8 cellular contexts compared by ENCODE assay signal in the genomic region with DNA sequence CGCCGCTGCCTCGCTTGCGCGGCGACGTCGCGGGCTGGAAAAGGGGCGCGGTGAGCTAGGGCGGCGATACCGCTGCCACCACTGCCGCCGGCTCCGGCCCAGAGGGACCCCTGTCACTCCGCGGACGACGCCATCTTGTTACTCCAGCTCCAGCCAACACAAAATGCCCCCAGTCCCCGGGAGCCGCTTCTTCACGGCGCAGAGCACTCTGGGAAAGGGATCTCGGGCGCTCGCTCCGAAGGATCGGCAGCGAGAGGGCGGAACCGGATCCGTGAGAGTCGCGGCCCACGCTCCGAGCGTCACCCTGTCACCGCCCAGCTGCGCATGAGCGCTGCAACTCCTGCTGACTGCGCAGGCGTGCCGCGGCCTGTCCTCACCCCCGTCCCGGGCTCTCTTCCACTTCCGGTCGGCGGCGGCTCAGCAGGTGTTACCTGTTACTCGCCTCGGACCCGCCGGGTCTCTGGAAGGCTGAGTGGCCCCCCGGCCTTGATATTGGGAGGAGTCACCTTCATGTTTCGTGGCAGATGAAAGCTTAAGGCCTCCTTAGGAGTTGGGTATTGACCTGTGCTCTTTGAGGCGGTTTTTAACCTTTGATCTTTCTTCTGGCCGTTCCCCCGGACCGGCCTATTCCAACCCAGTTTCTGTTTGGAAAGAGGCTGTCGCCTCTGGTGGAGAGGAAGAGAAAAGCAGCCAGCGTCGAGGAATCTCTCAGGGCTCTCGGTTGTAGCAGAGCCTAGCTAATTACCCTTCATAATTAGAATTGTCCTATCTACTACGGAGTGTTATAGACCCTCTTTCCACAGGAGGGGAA. TPM values are rescaled to one million over a fixed set of nuclear protein-coding genes. Genes with fewer than 3 reads are reported as not detected.
DNase-seq lines count a peak whose midpoint lies in the region; TF ChIP-seq lines count a peak whose summit lies in the region.

TSS of gene CSNK1A1 (minus strand) at position 213 of the 811 bp plus-strand sequence. CDS start 475 bp downstream, outside the sequence.

- TF ChIP-seq CTCF in GM06990 (IDR thresholded peaks at IDR 0.05; ENCODE audit: insufficient read depth, low read length, poor library complexity, severe bottlenecking) = peak; percentile 74
- TF ChIP-seq CTCF in HFF-Myc (IDR thresholded peaks at IDR 0.05; ENCODE audit: low read depth, low read length, missing control alignments) = peak; percentile 69
- TF ChIP-seq CTCF in subcutaneous adipose tissue (IDR thresholded peaks at IDR 0.05; ENCODE audit: low read depth) = no peak

- no peaks in the 10 kb centered on the region for H3K4me1 ChIP-seq in neuronal stem cell (ENCODE audit: control insufficient read depth in 2 of 2, insufficient read depth in 1 of 2, low read depth in 1 of 2, low read length in 2 of 2)

- H2AFZ ChIP-seq in neuronal stem cell (ENCODE audit: low read length) = peak within 1 kb of the TSS; percentile 99

- peak within 1 kb of the TSS; percentile 98 for H2BK5ac ChIP-seq in neuronal stem cell (ENCODE audit: low read length)

- no CpG with 5 or more reads among the region's 67 CpGs for WGBS in neuronal stem cell (ENCODE audit: extremely low coverage in 2 of 2, insufficient read length in 2 of 2, insufficient replicate concordance in 1 of 2), 2 donors

- peak within 1 kb of the TSS; percentile 25 for H2BK120ac ChIP-seq in neuronal stem cell (ENCODE audit: low read depth, low read length)

- H3K4me3 ChIP-seq in GM06990 (replicated peaks; ENCODE audit: low read depth, low read length) (peak within 1 kb of the TSS; percentile 99), HFF-Myc (replicated peaks; ENCODE audit: low read depth, low read length) (peak within 1 kb of the TSS; percentile 99), neuronal stem cell (ENCODE audit: low read length in 2 of 2) (peak within 1 kb of the TSS; percentile 80 to 93)

- H2BK12ac ChIP-seq in neuronal stem cell (ENCODE audit: low read length) = no peak within 1 kb of the TSS

- peak within 1 kb of the TSS; percentile 91 for H2AK5ac ChIP-seq in neuronal stem cell (ENCODE audit: low read depth, low read length)

- peak; percentile 100 for DNase-seq in GM06990 (ENCODE audit: extremely low read depth, insufficient read length)
- peak; percentile 96 for DNase-seq in HFF-Myc (ENCODE audit: extremely low read depth, low read depth)
- peak; percentile 97 for DNase-seq in MV-4-11 (lab: John Stamatoyannopoulos, UW)
- peak; percentile 96 for DNase-seq in SK-MEL-5 (ENCODE audit: low read depth, low spot score)
- DNase-seq in activated naive CD4-positive, alpha-beta T cell treated with Interleukin-2 at 50 U/mL for 16 hours = peak; percentile 100
- DNase-seq in foreskin melanocyte = peak; percentile 98
- DNase-seq in neuronal stem cell (ENCODE audit: low spot score) = peak; percentile 98

- peak within 1 kb of the TSS; percentile 99 for H3K9ac ChIP-seq in neuronal stem cell (ENCODE audit: low read depth, low read length, poor library complexity)

- H3K4me2 ChIP-seq in neuronal stem cell (ENCODE audit: insufficient read depth, low read length, poor library complexity, severe bottlenecking) = peak within 1 kb of the TSS; percentile 75

- peaks cover 3% of the 10 kb centered on the region for H3K79me1 ChIP-seq in neuronal stem cell (ENCODE audit: low read depth, low read length)

- peak within 1 kb of the TSS; percentile 99 for H3K14ac ChIP-seq in neuronal stem cell (ENCODE audit: low read length)

- no peak within 1 kb of the TSS for H4K91ac ChIP-seq in neuronal stem cell (ENCODE audit: low read depth, low read length, poor library complexity)

- peak within 1 kb of the TSS; percentile 91 for H3K23ac ChIP-seq in neuronal stem cell (ENCODE audit: low read depth, low read length, poor library complexity)

- H3K18ac ChIP-seq in neuronal stem cell (ENCODE audit: low read length) = peak within 1 kb of the TSS; percentile 98

- H3K4ac ChIP-seq in neuronal stem cell (ENCODE audit: low read length) = peak within 1 kb of the TSS; percentile 85

- no peaks in the 10 kb centered on the region for H3K9me3 ChIP-seq in neuronal stem cell (replicated peaks in 1 of 2; ENCODE audit: control insufficient read depth in 2 of 2, insufficient read depth in 1 of 2, low read depth in 1 of 2, low read length in 2 of 2)

- H2BK15ac ChIP-seq in neuronal stem cell (ENCODE audit: low read length) = peak within 1 kb of the TSS; percentile 96

- H4K8ac ChIP-seq in neuronal stem cell (ENCODE audit: low read depth, low read length) = peak within 1 kb of the TSS; percentile 96

- peak within 1 kb of the TSS; percentile 92 for H3K27ac ChIP-seq in neuronal stem cell (replicated peaks; ENCODE audit: low read length)

- H3K27me3 ChIP-seq in GM06990 (replicated peaks; ENCODE audit: control insufficient read depth, insufficient read depth, low read length) = no peaks in the 10 kb centered on the region
- H3K27me3 ChIP-seq in neuronal stem cell (ENCODE audit: control insufficient read depth in 3 of 3, insufficient read depth in 3 of 3, low read depth in 1 of 3, low read length in 3 of 3) = no peaks in the 10 kb centered on the region

- in situ Hi-C loops in SK-MEL-5 (cut with HindIII; ENCODE audit: low pct_unique_long_range_greater_than_20kb, low sequenced_read_pairs) = no loop called here

- H3K36me3 ChIP-seq in GM06990 (ENCODE audit: control insufficient read depth, insufficient read depth, low read length) (no peaks in the 10 kb centered on the region; the same call in none of the 2 replicates), neuronal stem cell (replicated peaks in 1 of 2; ENCODE audit: control insufficient read depth in 2 of 2, insufficient read depth in 2 of 2, low read length in 2 of 2) (peaks cover 0 to 39% of the 10 kb centered on the region in 2 donors)

RNA-seq across cellular contexts. Expression of gene CSNK1A1, which starts in this region (rescaled TPM):
- 189 and 195 TPM in 2 replicates for total RNA-seq in SK-MEL-5 (2014; rRNA removed; shearing (Covaris generic))
- 109 and 141 TPM in 2 replicates for polyA plus RNA-seq in SK-MEL-5 (2015; cell fraction: cytosol; rRNA removed)
- polyA plus RNA-seq in SK-MEL-5 (2015; cell fraction: nucleus; rRNA removed) = 73.8 and 79.8 TPM in 2 replicates
- 146 TPM for polyA plus RNA-seq in neuronal stem cell (2013, experiment 1 of 2)
- 146 TPM for polyA plus RNA-seq in neuronal stem cell (2013, experiment 2 of 2)
- 100 to 1,000 TPM; 149 to 210 (median 162) TPM for total RNA-seq in subcutaneous adipose tissue

Comparison
In these comparisons a context has a peak if more than half of its experiments do, and no peak if none do; other contexts are left out.
1. Peak in every context shown above with its lines: DNase-seq, H3K4me3 ChIP-seq and H3K27ac ChIP-seq.